In the genomic region with DNA sequence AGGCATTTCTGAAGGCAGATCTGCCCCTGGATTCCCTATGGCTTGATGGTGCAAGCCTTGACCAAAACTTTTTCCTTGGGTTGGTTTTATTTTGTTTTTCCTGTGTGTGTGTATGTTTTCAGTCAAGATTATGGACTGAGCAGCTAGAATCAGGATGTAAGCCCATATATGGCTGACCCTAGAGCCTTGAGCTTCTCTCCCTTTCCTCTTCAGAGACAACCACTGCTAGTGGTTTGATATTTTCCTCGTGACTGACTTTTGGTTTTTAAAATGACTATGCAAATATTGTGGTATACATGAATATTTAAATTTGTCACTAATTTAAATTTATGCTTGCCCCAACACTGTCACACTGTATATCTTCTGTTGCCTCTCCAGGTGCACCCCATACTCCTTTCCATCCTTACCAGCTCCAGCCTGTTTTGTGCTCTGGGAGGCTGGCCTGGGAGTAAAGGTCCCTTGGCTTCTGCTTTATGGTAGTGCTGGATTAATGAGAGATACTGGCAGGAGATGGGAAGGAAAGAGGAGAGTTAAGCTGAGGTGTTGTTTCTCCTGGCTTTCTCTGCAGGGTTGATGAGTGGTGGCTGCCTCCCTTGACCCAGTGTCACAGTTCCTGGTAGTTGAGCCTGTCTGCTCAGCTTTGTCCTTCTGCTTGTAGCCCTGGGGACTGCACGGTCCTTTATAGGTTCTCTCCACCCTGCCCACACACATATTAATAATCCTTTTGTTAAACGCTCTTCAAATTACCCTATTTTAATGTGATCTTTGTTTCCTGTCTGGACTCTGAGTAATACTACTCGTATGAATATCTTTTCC, we compare ENCODE assay signal across 15 cellular contexts. TPM values are rescaled to one million over a fixed set of nuclear protein-coding genes. Genes with fewer than 3 reads are reported as not detected.
A peak's percentile ranks its signal among the peaks of the same experiment; 100 is the strongest.
DNase-seq lines count a peak whose midpoint lies in the region; ATAC-seq and TF ChIP-seq lines count a peak whose summit lies in the region.
"Had no signal": no experiment of that assay in that cellular context is flagged by ENCODE, and none has a peak within 500 bp of the region (broad histone marks: within the 10 kb centered on the region; RNA-seq: fewer than 3 reads in every experiment).

No MANE protein-coding gene starts in this region.

- no TSS peak for BruUV-seq in mammary epithelial cell (replicated peaks; lab: Mats Ljungman, UMichigan)

- CTCF ChIA-PET in mammary epithelial cell (lab: Charles Lee; ENCODE audit: low non-redundant PET): no interaction called here

- H3K27ac ChIP-seq in mammary epithelial cell (ENCODE audit: insufficient read depth, low read depth, low read length): no peak overlapping the region
- H3K27ac ChIP-seq: prostate gland, SJSA1 had no signal

- H3K4me3 Mint-ChIP-seq in immature natural killer cell: no peak overlapping the region
- H3K4me3 Mint-ChIP-seq: activated T-cell treated with anti-CD3 and anti-CD28 coated beads, Interleukin-2, amount 50 U/mL, for 4 hours; H9 had no signal

- H3K27ac Mint-ChIP-seq in immature natural killer cell: no peak overlapping the region

- H3K36me3 Mint-ChIP-seq in immature natural killer cell: no peaks in the 10 kb centered on the region

- H3K36me3 ChIP-seq in mammary epithelial cell (ENCODE audit: insufficient read depth, low read length): no peaks in the 10 kb centered on the region
- H3K36me3 ChIP-seq: prostate gland, SJSA1 had no signal

- H3K4me1 ChIP-seq in mammary epithelial cell (ENCODE audit: insufficient read depth, low read length): no peaks in the 10 kb centered on the region
- H3K4me1 ChIP-seq: prostate gland, SJSA1 had no signal

- in situ Hi-C loops in mammary epithelial cell (cut with MboI; ENCODE audit: low sequenced_read_pairs in 2 of 2): no loop called here

- TF ChIP-seq CTCF in GM20000 (IDR thresholded peaks at IDR 0.05; ENCODE audit: extremely low read depth, missing control alignments) (no peak), mammary epithelial cell (conservative IDR thresholded peaks at IDR 0.05 in 1 of 2, IDR thresholded peaks at IDR 0.05 in 1 of 2; ENCODE audit: extremely low read depth in 1 of 2, insufficient read depth in 1 of 2, low read depth in 1 of 2, low read length in 2 of 2) (no peak)

- H4K20me1 ChIP-seq in mammary epithelial cell (ENCODE audit: insufficient read depth, low read length): no peaks in the 10 kb centered on the region

- no peak overlapping the region for H3K9ac ChIP-seq in mammary epithelial cell (ENCODE audit: insufficient read depth, low read length)

- DNase-seq in GM20000 (ENCODE audit: low spot score) (peak; percentile 14), NCI-H526 treated with DMSO at 0.1 percent for 48 hours (lab: John Stamatoyannopoulos, UW) (peak; percentile 100), midbrain (lab: John Stamatoyannopoulos, UW) (no peak), medulla oblongata (ENCODE audit: extremely low spot score) (no peak), immature natural killer cell (no peak), mammary epithelial cell (no peak)
- DNase-seq: activated CD4-positive, CD25-positive, alpha-beta regulatory T cell treated with anti-CD3 and anti-CD28 coated beads, Interleukin-2, amount 50 U/mL, for 72 hours; activated T-cell treated with anti-CD3 and anti-CD28 coated beads, Interleukin-2, amount 50 U/mL, for 4 hours; effector CD4-positive, alpha-beta T cell; H9; NCI-H1105 had no signal

- no peak overlapping the region for H2AFZ ChIP-seq in mammary epithelial cell (ENCODE audit: low read depth, low read length)

- intact Hi-C loops in mammary epithelial cell (cut with micrococcal nuclease): no loop called here

- H3K27me3 Mint-ChIP-seq in immature natural killer cell (ENCODE audit: low read depth in 3 of 3): no peaks in the 10 kb centered on the region

- H3K9me3 ChIP-seq in mammary epithelial cell (replicated peaks; ENCODE audit: insufficient read depth, low read length): no peaks in the 10 kb centered on the region
- H3K9me3 ChIP-seq: prostate gland, SJSA1 had no signal

- no peak overlapping the region for H3K4me2 ChIP-seq in mammary epithelial cell (ENCODE audit: insufficient read depth, low read depth, low read length)

- WGBS in mammary epithelial cell (ENCODE audit: low coverage, missing lambda C conversion rate): 37% methylated on average over 4 of the region's 4 CpGs

- dilution Hi-C loops in mammary epithelial cell (cut with HindIII; ENCODE audit: low sequenced_read_pairs): no loop called here

- H3K4me1 Mint-ChIP-seq in immature natural killer cell: no peaks in the 10 kb centered on the region

- no peak overlapping the region for H3K4me3 ChIP-seq in mammary epithelial cell (replicated peaks in 1 of 3; ENCODE audit: insufficient read depth in 1 of 3, low read depth in 2 of 3, low read length in 3 of 3)
- H3K4me3 ChIP-seq: prostate gland, SJSA1 had no signal

- H3K27me3 ChIP-seq in mammary epithelial cell (ENCODE audit: insufficient read depth, low read length): peaks cover 3% of the 10 kb centered on the region

- ATAC-seq in GM18508 (IDR thresholded peaks at IDR 0.05; ENCODE audit: insufficient read depth, unreplicated experiment): peak; percentile 79
- peak; percentile 67 for ATAC-seq in HG02938 (IDR thresholded peaks at IDR 0.05; ENCODE audit: unreplicated experiment)

- H3K9me3 Mint-ChIP-seq in immature natural killer cell: peaks cover 0 to 4% (median 1%) of the 10 kb centered on the region in 6 donors
- H3K9me3 Mint-ChIP-seq: H9 had no signal

- H3K79me2 ChIP-seq in mammary epithelial cell (ENCODE audit: insufficient read depth, low read length): no peaks in the 10 kb centered on the region

RNA-seq across cellular contexts. Expression of a gene that starts 44.4 kb away (rescaled TPM):
- polyA plus RNA-seq in immature natural killer cell: 10 to 100 TPM; 26.4 to 40.3 (median 31.9) TPM
- total RNA-seq in mammary epithelial cell: 10 to 100 TPM; 10.3 to 14.0 TPM
- polyA plus RNA-seq in mammary epithelial cell: 10.4 TPM
- 5.8 TPM for polyA minus RNA-seq in mammary epithelial cell

Comparison
In these comparisons a context has a peak if more than half of its experiments do, and no peak if none do; other contexts are left out.
1. DNase-seq: peak in GM20000 (single experiment) and NCI-H526 treated with DMSO at 0.1 percent for 48 hours (single experiment); none in midbrain (single experiment), medulla oblongata (single experiment), immature natural killer cell (0 of 3) and mammary epithelial cell (single experiment).